Comparison of ENCODE assay signal across 12 cellular contexts in the genomic region with DNA sequence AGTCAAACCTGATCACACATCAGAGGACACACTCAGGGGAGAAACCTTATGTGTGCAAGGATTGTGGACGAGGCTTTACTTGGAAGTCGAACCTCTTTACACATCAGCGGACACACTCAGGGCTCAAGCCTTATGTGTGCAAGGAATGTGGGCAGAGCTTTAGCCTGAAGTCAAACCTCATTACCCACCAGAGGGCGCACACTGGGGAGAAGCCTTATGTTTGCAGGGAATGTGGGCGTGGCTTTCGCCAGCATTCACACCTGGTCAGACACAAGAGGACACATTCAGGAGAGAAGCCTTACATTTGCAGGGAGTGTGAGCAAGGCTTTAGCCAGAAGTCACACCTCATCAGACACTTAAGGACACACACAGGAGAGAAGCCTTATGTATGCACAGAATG. TPM values are rescaled to one million over a fixed set of nuclear protein-coding genes. Genes with fewer than 3 reads are reported as not detected.
DNase-seq lines count a peak whose midpoint lies in the region; ATAC-seq, FAIRE-seq and TF ChIP-seq lines count a peak whose summit lies in the region.
"Had no signal": no experiment of that assay in that cellular context is flagged by ENCODE, and none has a peak within 500 bp of the region (broad histone marks: within the 10 kb centered on the region; RNA-seq: fewer than 3 reads in every experiment).

No MANE protein-coding gene starts in this region.

- CTCF ChIA-PET in HEK293 (lab: Yijun Ruan, JAX): interaction anchor here (1.7 kb wide), 1 partner anchor 8 kb away, joined by 6 read pairs; a partner anchor contains a TSS

- intact Hi-C loops in mucosa of descending colon (cut with DNase I, micrococcal nuclease): no loop called here

- peaks cover 68 to 69% of the 10 kb centered on the region in 2 experiments for H3K36me3 ChIP-seq in HEK293 (ENCODE audit: control insufficient read depth in 2 of 2, insufficient read depth in 1 of 2, low read length in 2 of 2)
- peaks cover 6% of the 10 kb centered on the region for H3K36me3 ChIP-seq in mucosa of descending colon (ENCODE audit: low read depth)
- peaks cover 11 to 17% of the 10 kb centered on the region in 2 donors for H3K36me3 ChIP-seq in small intestine (ENCODE audit: control insufficient read depth in 2 of 2, insufficient read depth in 2 of 2, low read length in 2 of 2)

- no peaks in the 10 kb centered on the region for H3K27me3 ChIP-seq in small intestine (ENCODE audit: control insufficient read depth in 2 of 2, insufficient read depth in 2 of 2, low read length in 2 of 2)
- H3K27me3 ChIP-seq: transverse colon had no signal

- in situ Hi-C loops in T47D (cut with HindIII; ENCODE audit: low pct_unique_long_range_greater_than_20kb, low sequenced_read_pairs): no loop called here

- TF ChIP-seq CTCF in HEK293 (tag by site-specific recombination; IDR thresholded peaks at IDR 0.05) (no peak), mucosa of descending colon (IDR thresholded peaks at IDR 0.05) (no peak)

- no peak overlapping the region for H3K4me3 ChIP-seq in HEK293 (ENCODE audit: low read depth, low read length)
- H3K4me3 ChIP-seq in mucosa of descending colon: no peak overlapping the region
- no peak overlapping the region for H3K4me3 ChIP-seq in small intestine (ENCODE audit: low read depth in 1 of 2, low read length in 2 of 2)
- H3K4me3 ChIP-seq: lower lobe of right lung, transverse colon had no signal

- H3K9me3 ChIP-seq in HEK293 (ENCODE audit: control insufficient read depth, insufficient read depth, low read depth, low read length) (peaks cover 24% of the 10 kb centered on the region), mucosa of descending colon (peaks cover 77% of the 10 kb centered on the region), small intestine (ENCODE audit: control insufficient read depth, low read depth) (peaks cover 8% of the 10 kb centered on the region)

- POLR2A ChIA-PET in HEK293 (lab: Yijun Ruan, JAX): no interaction called here

- DNase-seq in NCI-H2029 (lab: John Stamatoyannopoulos, UW): peak; percentile 1
- DNase-seq in NCI-H2029 treated with DMSO at 0.1 percent for 48 hours (lab: John Stamatoyannopoulos, UW): no peak
- DNase-seq in T47D (ENCODE audit: low read depth in 1 of 2, low spot score in 1 of 2): peak; percentile 31 to 83
- peak in 1 of 3 donors; percentile 7 for DNase-seq in mucosa of descending colon
- no peak for DNase-seq in Ammon's horn (ENCODE audit: low spot score)
- DNase-seq in small intestine: no peak
- DNase-seq: caudate nucleus, lower lobe of right lung, T1000, transverse colon had no signal

- no peak for TF ChIP-seq POLR2A in GM18505 (IDR thresholded peaks at IDR 0.05; ENCODE audit: borderline replicate concordance, extremely low read depth, insufficient read depth, insufficient read length)

- WGBS in small intestine, 3 donors: 94 to 99% (median 97%) methylated on average over 6 of the region's 6 CpGs

- FAIRE-seq in small intestine (lab: Jason Lieb, UNC): no peak

- H3K27ac ChIP-seq in HEK293 (ENCODE audit: extremely low read depth, low read depth, low read length) (no peak overlapping the region), small intestine (ENCODE audit: low read depth in 1 of 2, low read length in 1 of 2) (no peak overlapping the region)
- H3K27ac ChIP-seq: lower lobe of right lung, transverse colon had no signal

- ATAC-seq in mucosa of descending colon: peak; percentile 19
- no peak for ATAC-seq in GM18505 (IDR thresholded peaks at IDR 0.05; ENCODE audit: unreplicated experiment)

- H3K4me1 ChIP-seq in HEK293 (ENCODE audit: control insufficient read depth, insufficient read depth, low read length) (no peaks in the 10 kb centered on the region), mucosa of descending colon (ENCODE audit: low read depth) (no peaks in the 10 kb centered on the region), small intestine (ENCODE audit: control insufficient read depth in 2 of 2, insufficient read depth in 1 of 2, low read depth in 1 of 2, low read length in 1 of 2) (no peaks in the 10 kb centered on the region)
- H3K4me1 ChIP-seq: lower lobe of right lung, transverse colon had no signal

TF ChIP-seq in HEK293, 187 proteins besides CTCF, POLR2A, EP300 and RAD21:
- TF ChIP-seq KLF9 (tag by site-specific recombination; IDR thresholded peaks at IDR 0.05; ENCODE audit: low read depth) (peak; percentile 51), SALL2 (tag by site-specific recombination; IDR thresholded peaks at IDR 0.05; ENCODE audit: borderline replicate concordance) (no peak), GLI2 (tag by site-specific recombination; IDR thresholded peaks at IDR 0.05; ENCODE audit: borderline replicate concordance, low read depth) (no peak)
TF ChIP-seq in HEK293: peak in this region for 1.

RNA-seq across cellular contexts. Expression of a gene that starts 8.2 kb away (rescaled TPM):
- 1 to 10 TPM; 3.6 to 8.5 (median 4.9) TPM for total RNA-seq in mucosa of descending colon
- 1 to 10 TPM; 1.6 to 3.4 (median 2.4) TPM for polyA plus RNA-seq in small intestine

Comparison
In these comparisons a context has a peak if more than half of its experiments do, and no peak if none do; other contexts are left out.
1. DNase-seq: peak in NCI-H2029 (single experiment) and T47D (2 of 2); none in NCI-H2029 treated with DMSO at 0.1 percent for 48 hours (single experiment), Ammon's horn (single experiment) and small intestine (single experiment).